In genomic region chr20:25058051-25058796, GRCh38 we compare ENCODE assay signal across 1 cellular context.
TF ChIP-seq lines count a peak whose summit lies in the region.

ACSS1 (minus strand) TSS chr20:25058139; CDS start chr20:25058102, 37 bp downstream.

TF ChIP-seq in WTC11, 78 proteins besides CTCF, POLR2A, EP300 and RAD21 (continued from another document and continues in another):
- TF ChIP-seq, protein P1, sequence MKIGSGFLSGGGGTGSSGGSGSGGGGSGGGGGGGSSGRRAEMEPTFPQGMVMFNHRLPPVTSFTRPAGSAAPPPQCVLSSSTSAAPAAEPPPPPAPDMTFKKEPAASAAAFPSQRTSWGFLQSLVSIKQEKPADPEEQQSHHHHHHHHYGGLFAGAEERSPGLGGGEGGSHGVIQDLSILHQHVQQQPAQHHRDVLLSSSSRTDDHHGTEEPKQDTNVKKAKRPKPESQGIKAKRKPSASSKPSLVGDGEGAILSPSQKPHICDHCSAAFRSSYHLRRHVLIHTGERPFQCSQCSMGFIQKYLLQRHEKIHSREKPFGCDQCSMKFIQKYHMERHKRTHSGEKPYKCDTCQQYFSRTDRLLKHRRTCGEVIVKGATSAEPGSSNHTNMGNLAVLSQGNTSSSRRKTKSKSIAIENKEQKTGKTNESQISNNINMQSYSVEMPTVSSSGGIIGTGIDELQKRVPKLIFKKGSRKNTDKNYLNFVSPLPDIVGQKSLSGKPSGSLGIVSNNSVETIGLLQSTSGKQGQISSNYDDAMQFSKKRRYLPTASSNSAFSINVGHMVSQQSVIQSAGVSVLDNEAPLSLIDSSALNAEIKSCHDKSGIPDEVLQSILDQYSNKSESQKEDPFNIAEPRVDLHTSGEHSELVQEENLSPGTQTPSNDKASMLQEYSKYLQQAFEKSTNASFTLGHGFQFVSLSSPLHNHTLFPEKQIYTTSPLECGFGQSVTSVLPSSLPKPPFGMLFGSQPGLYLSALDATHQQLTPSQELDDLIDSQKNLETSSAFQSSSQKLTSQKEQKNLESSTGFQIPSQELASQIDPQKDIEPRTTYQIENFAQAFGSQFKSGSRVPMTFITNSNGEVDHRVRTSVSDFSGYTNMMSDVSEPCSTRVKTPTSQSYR (CRISPR knock-in tag; IDR thresholded peaks at IDR 0.05), result peak; percentile 93
- TF ChIP-seq CBFB (CRISPR knock-in tag; IDR thresholded peaks at IDR 0.05; ENCODE audit: low read depth) (no peak), KAT7 (CRISPR knock-in tag; IDR thresholded peaks at IDR 0.05; ENCODE audit: borderline replicate concordance) (no peak), ATF1 (CRISPR knock-in tag; IDR thresholded peaks at IDR 0.05) (no peak), JAZF1 (CRISPR knock-in tag; IDR thresholded peaks at IDR 0.05) (no peak), NR2C2 (CRISPR knock-in tag; IDR thresholded peaks at IDR 0.05) (peak; percentile 78), ZNF232 (CRISPR knock-in tag; IDR thresholded peaks at IDR 0.05) (peak; percentile 92), ZNF671 (CRISPR knock-in tag; IDR thresholded peaks at IDR 0.05) (no peak), FOXJ3 (CRISPR knock-in tag; IDR thresholded peaks at IDR 0.05; ENCODE audit: borderline replicate concordance) (no peak), TCF7 (CRISPR knock-in tag; IDR thresholded peaks at IDR 0.05; ENCODE audit: low read depth) (peak; percentile 92), HMGA2 (CRISPR knock-in tag; IDR thresholded peaks at IDR 0.05) (no peak), STAT6 (CRISPR knock-in tag; conservative IDR thresholded peaks at IDR 0.05; ENCODE audit: low read depth) (no peak), ELF4 (CRISPR knock-in tag; IDR thresholded peaks at IDR 0.05; ENCODE audit: low read depth) (peak; percentile 83; the same call in 1 of the 2 replicates), ETV6 (CRISPR knock-in tag; IDR thresholded peaks at IDR 0.05) (peak; percentile 84; the same call in 1 of the 2 replicates), ZNF423 (CRISPR knock-in tag; IDR thresholded peaks at IDR 0.05) (no peak), ATF2 (CRISPR knock-in tag; IDR thresholded peaks at IDR 0.05; ENCODE audit: borderline replicate concordance, low read depth) (peak; percentile 85), NFATC4 (CRISPR knock-in tag; IDR thresholded peaks at IDR 0.05) (no peak), MAX (CRISPR knock-in tag; IDR thresholded peaks at IDR 0.05) (peak; percentile 99), CREM (CRISPR knock-in tag; IDR thresholded peaks at IDR 0.05) (peak; percentile 68; the same call in 1 of the 2 replicates), SOX15 (CRISPR knock-in tag; IDR thresholded peaks at IDR 0.05) (no peak), SP1 (CRISPR knock-in tag; conservative IDR thresholded peaks at IDR 0.05) (no peak), NR1H2 (CRISPR knock-in tag; IDR thresholded peaks at IDR 0.05) (no peak; the same call in 1 of the 2 replicates), NFE2L1 (CRISPR knock-in tag; IDR thresholded peaks at IDR 0.05) (peak; percentile 84), ZNF219 (CRISPR knock-in tag; IDR thresholded peaks at IDR 0.05; ENCODE audit: borderline replicate concordance) (peak; percentile 96), GRHL2 (CRISPR knock-in tag; IDR thresholded peaks at IDR 0.05; ENCODE audit: insufficient replicate concordance, severe bottlenecking) (no peak), SMAD3 (CRISPR knock-in tag; IDR thresholded peaks at IDR 0.05; ENCODE audit: borderline replicate concordance) (peak; percentile 91), EMX1 (CRISPR knock-in tag; IDR thresholded peaks at IDR 0.05) (no peak), TEAD4 (CRISPR knock-in tag; IDR thresholded peaks at IDR 0.05) (peak; percentile 92), ZNF416 (CRISPR knock-in tag; IDR thresholded peaks at IDR 0.05) (no peak), RORB (CRISPR knock-in tag; IDR thresholded peaks at IDR 0.05) (no peak), RELA (CRISPR knock-in tag; IDR thresholded peaks at IDR 0.05; ENCODE audit: borderline replicate concordance) (0 out of 2 replicates have a peak, but pooled peaks have one; percentile 56), MXD4 (CRISPR knock-in tag; IDR thresholded peaks at IDR 0.05; ENCODE audit: borderline replicate concordance) (no peak), FOXK1 (CRISPR knock-in tag; IDR thresholded peaks at IDR 0.05) (peak; percentile 93), ZNF263 (CRISPR knock-in tag; IDR thresholded peaks at IDR 0.05; ENCODE audit: low read depth) (peak; percentile 57), NFYB (CRISPR knock-in tag; conservative IDR thresholded peaks at IDR 0.05; ENCODE audit: low read depth) (peak; percentile 36; the same call in 1 of the 2 replicates), E2F5 (CRISPR knock-in tag; IDR thresholded peaks at IDR 0.05) (0 out of 2 replicates have a peak, but pooled peaks have one; percentile 29), FOXP1 (CRISPR knock-in tag; IDR thresholded peaks at IDR 0.05; ENCODE audit: borderline replicate concordance) (peak; percentile 98), SMAD4 (CRISPR knock-in tag; IDR thresholded peaks at IDR 0.05) (peak; percentile 89), USF1 (CRISPR knock-in tag; IDR thresholded peaks at IDR 0.05) (peak; percentile 77), TEAD1 (CRISPR knock-in tag; IDR thresholded peaks at IDR 0.05) (peak; percentile 96)
- TF ChIP-seq, protein P2, sequence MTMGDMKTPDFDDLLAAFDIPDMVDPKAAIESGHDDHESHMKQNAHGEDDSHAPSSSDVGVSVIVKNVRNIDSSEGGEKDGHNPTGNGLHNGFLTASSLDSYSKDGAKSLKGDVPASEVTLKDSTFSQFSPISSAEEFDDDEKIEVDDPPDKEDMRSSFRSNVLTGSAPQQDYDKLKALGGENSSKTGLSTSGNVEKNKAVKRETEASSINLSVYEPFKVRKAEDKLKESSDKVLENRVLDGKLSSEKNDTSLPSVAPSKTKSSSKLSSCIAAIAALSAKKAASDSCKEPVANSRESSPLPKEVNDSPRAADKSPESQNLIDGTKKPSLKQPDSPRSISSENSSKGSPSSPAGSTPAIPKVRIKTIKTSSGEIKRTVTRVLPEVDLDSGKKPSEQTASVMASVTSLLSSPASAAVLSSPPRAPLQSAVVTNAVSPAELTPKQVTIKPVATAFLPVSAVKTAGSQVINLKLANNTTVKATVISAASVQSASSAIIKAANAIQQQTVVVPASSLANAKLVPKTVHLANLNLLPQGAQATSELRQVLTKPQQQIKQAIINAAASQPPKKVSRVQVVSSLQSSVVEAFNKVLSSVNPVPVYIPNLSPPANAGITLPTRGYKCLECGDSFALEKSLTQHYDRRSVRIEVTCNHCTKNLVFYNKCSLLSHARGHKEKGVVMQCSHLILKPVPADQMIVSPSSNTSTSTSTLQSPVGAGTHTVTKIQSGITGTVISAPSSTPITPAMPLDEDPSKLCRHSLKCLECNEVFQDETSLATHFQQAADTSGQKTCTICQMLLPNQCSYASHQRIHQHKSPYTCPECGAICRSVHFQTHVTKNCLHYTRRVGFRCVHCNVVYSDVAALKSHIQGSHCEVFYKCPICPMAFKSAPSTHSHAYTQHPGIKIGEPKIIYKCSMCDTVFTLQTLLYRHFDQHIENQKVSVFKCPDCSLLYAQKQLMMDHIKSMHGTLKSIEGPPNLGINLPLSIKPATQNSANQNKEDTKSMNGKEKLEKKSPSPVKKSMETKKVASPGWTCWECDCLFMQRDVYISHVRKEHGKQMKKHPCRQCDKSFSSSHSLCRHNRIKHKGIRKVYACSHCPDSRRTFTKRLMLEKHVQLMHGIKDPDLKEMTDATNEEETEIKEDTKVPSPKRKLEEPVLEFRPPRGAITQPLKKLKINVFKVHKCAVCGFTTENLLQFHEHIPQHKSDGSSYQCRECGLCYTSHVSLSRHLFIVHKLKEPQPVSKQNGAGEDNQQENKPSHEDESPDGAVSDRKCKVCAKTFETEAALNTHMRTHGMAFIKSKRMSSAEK (CRISPR knock-in tag; IDR thresholded peaks at IDR 0.05; ENCODE audit: borderline replicate concordance), result no peak
- TF ChIP-seq, protein P3, sequence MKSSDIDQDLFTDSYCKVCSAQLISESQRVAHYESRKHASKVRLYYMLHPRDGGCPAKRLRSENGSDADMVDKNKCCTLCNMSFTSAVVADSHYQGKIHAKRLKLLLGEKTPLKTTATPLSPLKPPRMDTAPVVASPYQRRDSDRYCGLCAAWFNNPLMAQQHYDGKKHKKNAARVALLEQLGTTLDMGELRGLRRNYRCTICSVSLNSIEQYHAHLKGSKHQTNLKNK (CRISPR knock-in tag; IDR thresholded peaks at IDR 0.05), result no peak
- TF ChIP-seq, protein P4, sequence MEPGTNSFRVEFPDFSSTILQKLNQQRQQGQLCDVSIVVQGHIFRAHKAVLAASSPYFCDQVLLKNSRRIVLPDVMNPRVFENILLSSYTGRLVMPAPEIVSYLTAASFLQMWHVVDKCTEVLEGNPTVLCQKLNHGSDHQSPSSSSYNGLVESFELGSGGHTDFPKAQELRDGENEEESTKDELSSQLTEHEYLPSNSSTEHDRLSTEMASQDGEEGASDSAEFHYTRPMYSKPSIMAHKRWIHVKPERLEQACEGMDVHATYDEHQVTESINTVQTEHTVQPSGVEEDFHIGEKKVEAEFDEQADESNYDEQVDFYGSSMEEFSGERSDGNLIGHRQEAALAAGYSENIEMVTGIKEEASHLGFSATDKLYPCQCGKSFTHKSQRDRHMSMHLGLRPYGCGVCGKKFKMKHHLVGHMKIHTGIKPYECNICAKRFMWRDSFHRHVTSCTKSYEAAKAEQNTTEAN (CRISPR knock-in tag; IDR thresholded peaks at IDR 0.05), result peak; percentile 89
- TF ChIP-seq, protein P5, sequence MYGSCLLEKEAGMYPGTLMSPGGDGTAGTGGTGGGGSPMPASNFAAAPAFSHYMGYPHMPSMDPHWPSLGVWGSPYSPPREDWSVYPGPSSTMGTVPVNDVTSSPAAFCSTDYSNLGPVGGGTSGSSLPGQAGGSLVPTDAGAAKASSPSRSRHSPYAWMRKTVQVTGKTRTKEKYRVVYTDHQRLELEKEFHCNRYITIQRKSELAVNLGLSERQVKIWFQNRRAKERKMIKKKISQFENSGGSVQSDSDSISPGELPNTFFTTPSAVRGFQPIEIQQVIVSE (CRISPR knock-in tag; IDR thresholded peaks at IDR 0.05; ENCODE audit: borderline replicate concordance), result no peak
- TF ChIP-seq, protein P6, sequence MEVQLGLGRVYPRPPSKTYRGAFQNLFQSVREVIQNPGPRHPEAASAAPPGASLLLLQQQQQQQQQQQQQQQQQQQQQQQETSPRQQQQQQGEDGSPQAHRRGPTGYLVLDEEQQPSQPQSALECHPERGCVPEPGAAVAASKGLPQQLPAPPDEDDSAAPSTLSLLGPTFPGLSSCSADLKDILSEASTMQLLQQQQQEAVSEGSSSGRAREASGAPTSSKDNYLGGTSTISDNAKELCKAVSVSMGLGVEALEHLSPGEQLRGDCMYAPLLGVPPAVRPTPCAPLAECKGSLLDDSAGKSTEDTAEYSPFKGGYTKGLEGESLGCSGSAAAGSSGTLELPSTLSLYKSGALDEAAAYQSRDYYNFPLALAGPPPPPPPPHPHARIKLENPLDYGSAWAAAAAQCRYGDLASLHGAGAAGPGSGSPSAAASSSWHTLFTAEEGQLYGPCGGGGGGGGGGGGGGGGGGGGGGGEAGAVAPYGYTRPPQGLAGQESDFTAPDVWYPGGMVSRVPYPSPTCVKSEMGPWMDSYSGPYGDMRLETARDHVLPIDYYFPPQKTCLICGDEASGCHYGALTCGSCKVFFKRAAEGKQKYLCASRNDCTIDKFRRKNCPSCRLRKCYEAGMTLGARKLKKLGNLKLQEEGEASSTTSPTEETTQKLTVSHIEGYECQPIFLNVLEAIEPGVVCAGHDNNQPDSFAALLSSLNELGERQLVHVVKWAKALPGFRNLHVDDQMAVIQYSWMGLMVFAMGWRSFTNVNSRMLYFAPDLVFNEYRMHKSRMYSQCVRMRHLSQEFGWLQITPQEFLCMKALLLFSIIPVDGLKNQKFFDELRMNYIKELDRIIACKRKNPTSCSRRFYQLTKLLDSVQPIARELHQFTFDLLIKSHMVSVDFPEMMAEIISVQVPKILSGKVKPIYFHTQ (CRISPR knock-in tag; IDR thresholded peaks at IDR 0.05), result no peak
